In genomic region chr6:167020211-167020610, GRCh38 we compare ENCODE assay signal across 15 cellular contexts. TPM values are rescaled to one million over a fixed set of nuclear protein-coding genes. Genes with fewer than 3 reads are reported as not detected.
DNase-seq lines count a peak whose midpoint lies in the region; ATAC-seq, FAIRE-seq and TF ChIP-seq lines count a peak whose summit lies in the region.
"Had no signal": no experiment of that assay in that cellular context is flagged by ENCODE, and none has a peak within 500 bp of the region (broad histone marks: within the 10 kb centered on the region; RNA-seq: fewer than 3 reads in every experiment).

No MANE protein-coding gene starts in this region.

- no peak overlapping the region for H3K23ac ChIP-seq in neuronal stem cell (ENCODE audit: low read depth, low read length, poor library complexity)

- H2BK120ac ChIP-seq in neuronal stem cell (ENCODE audit: low read depth, low read length): no peak overlapping the region

- BruUV-seq in GM12878 (replicated peaks; lab: Mats Ljungman, UMichigan): no TSS peak

- H3K18ac ChIP-seq in neuronal stem cell (ENCODE audit: low read length): no peak overlapping the region

- SMC1A ChIA-PET in GM12878 (lab: Charles Lee; ENCODE audit: uncharacterized antibody, unreplicated experiment): interaction anchor here (0.6 to 1.8 kb wide), 4 partner anchors 9 to 219 kb away, joined by 3 to 4 read pairs (median 3); partner anchors contain the start of gene CEP43

- H3K79me1 ChIP-seq in neuronal stem cell (ENCODE audit: low read depth, low read length): peaks cover 1% of the 10 kb centered on the region

- ATAC-seq in GM18858 (IDR thresholded peaks at IDR 0.05; ENCODE audit: unreplicated experiment): peak; percentile 85
- peak; percentile 80 for ATAC-seq in GM21390 (IDR thresholded peaks at IDR 0.05; ENCODE audit: unreplicated experiment)
- ATAC-seq in HG03060 (IDR thresholded peaks at IDR 0.05; ENCODE audit: low read depth, unreplicated experiment): peak; percentile 84
- peak; percentile 93 for ATAC-seq in GM12878
- ATAC-seq: heart right ventricle had no signal

- DNase-seq in GM12878 (ENCODE audit: low read depth, low spot score): no peak
- DNase-seq in suprapubic skin (ENCODE audit: low spot score in 2 of 2): no peak
- DNase-seq in neuronal stem cell (ENCODE audit: low spot score): no peak
- DNase-seq in AG08395 (ENCODE audit: low spot score): no peak
- DNase-seq in NCI-H446 treated with DMSO at 0.1 percent for 48 hours (lab: John Stamatoyannopoulos, UW): no peak
- DNase-seq: heart right ventricle, Peyer's patch had no signal

- H3K36me3 ChIP-seq in GM12878 (ENCODE audit: control insufficient read depth in 2 of 2, insufficient read depth in 2 of 2, low read length in 1 of 2) (peaks cover 6% of the 10 kb centered on the region in 2 experiments), suprapubic skin (peaks cover 36% of the 10 kb centered on the region), neuronal stem cell (replicated peaks in 1 of 2; ENCODE audit: control insufficient read depth in 2 of 2, insufficient read depth in 2 of 2, low read length in 2 of 2) (peaks cover 20 to 93% of the 10 kb centered on the region in 2 donors)

- H3K27ac ChIP-seq in GM12878 (ENCODE audit: control insufficient read depth, insufficient read depth): no peak overlapping the region; the same call in 1 of the 2 replicates
- H3K27ac ChIP-seq in suprapubic skin: no peak overlapping the region
- H3K27ac ChIP-seq in neuronal stem cell (replicated peaks; ENCODE audit: low read length): no peak overlapping the region
- H3K27ac ChIP-seq: heart right ventricle, KMS-11, parathyroid adenoma, Peyer's patch had no signal

- intact Hi-C loops in GM12878 (cut with micrococcal nuclease; ENCODE audit: unreplicated experiment): no loop called here

- POLR2A ChIA-PET in GM12878 (lab: Charles Lee): interaction anchor here (0.8 kb wide), 1 partner anchor 46 kb away, joined by 3 read pairs; no protein-coding TSS in a partner anchor

- H4K8ac ChIP-seq in neuronal stem cell (ENCODE audit: low read depth, low read length): no peak overlapping the region

- TF ChIP-seq POLR2A in GM12878 (IDR thresholded peaks at IDR 0.05; ENCODE audit: low read depth, low read length) (no peak), suprapubic skin (IDR thresholded peaks at IDR 0.05) (no peak)

- no peak overlapping the region for H3K9ac ChIP-seq in GM12878 (ENCODE audit: control insufficient read depth, insufficient read depth, low read length)
- H3K9ac ChIP-seq in neuronal stem cell (ENCODE audit: low read depth, low read length, poor library complexity): no peak overlapping the region
- H3K9ac ChIP-seq: KMS-11, parathyroid adenoma had no signal

- TF ChIP-seq RAD21 in GM12878 (IDR thresholded peaks at IDR 0.05; ENCODE audit: insufficient read depth, low read depth, low read length): no peak

- TF ChIP-seq EP300 in GM12878 (IDR thresholded peaks at IDR 0.05; ENCODE audit: borderline replicate concordance in 1 of 2, control insufficient read depth in 1 of 2, low read depth in 2 of 2, low read length in 2 of 2): no peak
- no peak for TF ChIP-seq EP300 in suprapubic skin (IDR thresholded peaks at IDR 0.05)

- H3K9me3 ChIP-seq in GM12878 (replicated peaks; ENCODE audit: control insufficient read depth, insufficient read depth, low read length) (no peaks in the 10 kb centered on the region), suprapubic skin (no peaks in the 10 kb centered on the region), neuronal stem cell (replicated peaks in 1 of 2; ENCODE audit: control insufficient read depth in 2 of 2, insufficient read depth in 1 of 2, low read depth in 1 of 2, low read length in 2 of 2) (no peaks in the 10 kb centered on the region)
- H3K9me3 ChIP-seq: heart right ventricle, Peyer's patch had no signal

- H3K4me2 ChIP-seq in GM12878 (ENCODE audit: control insufficient read depth, insufficient read depth) (peak overlapping the region; percentile 61), neuronal stem cell (ENCODE audit: insufficient read depth, low read length, poor library complexity, severe bottlenecking) (no peak overlapping the region)
- H3K4me2 ChIP-seq: KMS-11 had no signal

- H3K27me3 ChIP-seq in GM12878 (replicated peaks in 1 of 2; ENCODE audit: control insufficient read depth in 2 of 2, insufficient read depth in 2 of 2, low read length in 1 of 2) (no peaks in the 10 kb centered on the region), suprapubic skin (no peaks in the 10 kb centered on the region), neuronal stem cell (ENCODE audit: control insufficient read depth in 3 of 3, insufficient read depth in 3 of 3, low read depth in 1 of 3, low read length in 3 of 3) (no peaks in the 10 kb centered on the region)
- H3K27me3 ChIP-seq: heart right ventricle, Peyer's patch had no signal

- no peak overlapping the region for H3K14ac ChIP-seq in neuronal stem cell (ENCODE audit: low read length)

- H3K4me1 ChIP-seq in GM12878 (ENCODE audit: control insufficient read depth, insufficient read depth, low read length) (peaks cover 8% of the 10 kb centered on the region; the same call in 1 of the 2 replicates), suprapubic skin (no peaks in the 10 kb centered on the region), neuronal stem cell (ENCODE audit: control insufficient read depth in 2 of 2, insufficient read depth in 1 of 2, low read depth in 1 of 2, low read length in 2 of 2) (no peaks in the 10 kb centered on the region)
- H3K4me1 ChIP-seq: heart right ventricle, parathyroid adenoma, Peyer's patch had no signal

- no peak overlapping the region for H4K91ac ChIP-seq in neuronal stem cell (ENCODE audit: low read depth, low read length, poor library complexity)

- H4K20me1 ChIP-seq in GM12878 (ENCODE audit: control insufficient read depth, insufficient read depth): no peaks in the 10 kb centered on the region

- no peaks in the 10 kb centered on the region for H3K79me2 ChIP-seq in GM12878 (ENCODE audit: control insufficient read depth, insufficient read depth, low read length)
- H3K79me2 ChIP-seq: parathyroid adenoma had no signal

- FAIRE-seq in GM12878 (lab: Jason Lieb, UNC): peak; percentile 78
- FAIRE-seq: astrocyte, endometrium had no signal

- RAD21 ChIA-PET in GM12878 (lab: Charles Lee; ENCODE audit: unreplicated experiment): interaction anchor here (0.7 kb wide), 1 partner anchor 30 kb away, joined by 5 read pairs; no protein-coding TSS in a partner anchor

- CTCF ChIA-PET in GM12878 (lab: Yijun Ruan, JAX): interaction anchor here (1.1 to 1.7 kb wide), 2 partner anchors 31 to 93 kb away, joined by 3 to 5 read pairs; no protein-coding TSS in a partner anchor

- no peak overlapping the region for H2BK12ac ChIP-seq in neuronal stem cell (ENCODE audit: low read length)

- no peak overlapping the region for H3K4ac ChIP-seq in neuronal stem cell (ENCODE audit: low read length)

- H2BK5ac ChIP-seq in neuronal stem cell (ENCODE audit: low read length): no peak overlapping the region

- H2AK5ac ChIP-seq in neuronal stem cell (ENCODE audit: low read depth, low read length): no peak overlapping the region

- TF ChIP-seq CTCF in GM12878 (IDR thresholded peaks at IDR 0.05 in 2 of 3, conservative IDR thresholded peaks at IDR 0.05 in 1 of 3; ENCODE audit: control insufficient read depth in 2 of 3, extremely low read depth in 1 of 3, insufficient read depth in 1 of 3, low read depth in 3 of 3, low read length in 3 of 3) (no peak), suprapubic skin (IDR thresholded peaks at IDR 0.05) (no peak)

- H2BK15ac ChIP-seq in neuronal stem cell (ENCODE audit: low read length): no peak overlapping the region

- 52% methylated on average over 3 of the region's 3 CpGs for whole genome bisulfite sequencing in GM12878 (ENCODE audit: insufficient coverage, insufficient replicate concordance, low lambda C conversion rate, missing lambda C conversion rate)
- WGBS in suprapubic skin: 93% methylated on average over 3 of the region's 3 CpGs
- no CpG with 5 or more reads among the region's 3 CpGs for whole genome bisulfite sequencing in neuronal stem cell (ENCODE audit: extremely low coverage in 2 of 2, insufficient read length in 2 of 2, insufficient replicate concordance in 1 of 2), 2 donors

- H2AFZ ChIP-seq in GM12878 (ENCODE audit: control insufficient read depth, low read depth, low read length) (no peak overlapping the region), neuronal stem cell (ENCODE audit: low read length) (no peak overlapping the region)
- H2AFZ ChIP-seq: parathyroid adenoma had no signal

- H3K4me3 ChIP-seq in GM12878 (no peak overlapping the region), suprapubic skin (no peak overlapping the region), neuronal stem cell (ENCODE audit: low read length in 2 of 2) (no peak overlapping the region)
- H3K4me3 ChIP-seq: heart right ventricle, lung, Peyer's patch had no signal

- in situ Hi-C loops in GM12878 (cut with MboI): loop anchor here (25.0 kb wide), 1 partner anchor 117 kb away; no protein-coding TSS in a partner anchor

TF ChIP-seq in GM12878, 131 proteins besides CTCF, POLR2A, EP300 and RAD21:
- TF ChIP-seq POU2F2 (IDR thresholded peaks at IDR 0.05; ENCODE audit: borderline replicate concordance, low read depth, low read length): peak; percentile 74; the same call in 1 of the 3 replicates
- TF ChIP-seq FOXM1 (IDR thresholded peaks at IDR 0.05; ENCODE audit: low read depth, low read length): no peak

RNA-seq across cellular contexts. Expression of gene CEP43, which starts 21.0 kb away (rescaled TPM):
- total RNA-seq in GM12878 (2013; cell fraction: nucleolus; rRNA removed): 100 and 101 TPM in 2 replicates
- total RNA-seq in GM12878 (2014; rRNA removed) (16.3 and 23.1 TPM in 2 replicates), GM12878 (2014; rRNA removed; fragmentation: Illumina TruSeq; extraction: Trizol) (23.4 and 25.4 TPM in 2 replicates), GM12878 (2021) (16.5 and 19.5 TPM in 2 replicates), suprapubic skin (10 to 100 TPM in 3 of 4 donors, 1 to 10 TPM in 1; 7.8 to 21.3 (median 11.2) TPM)
- 7.2 TPM for polyA plus RNA-seq in GM12878 (2011; ENCODE audit: low read depth)
- polyA plus RNA-seq in GM12878 (2011; rRNA removed) (49.9 and 77.7 TPM in 2 replicates), GM12878 (2014; fragmentation: Illumina TruSeq; extraction: Trizol) (27.3 and 33.7 TPM in 2 replicates), GM12878 (2014; fragmentation: Nextera tagmentation; extraction: Ambion mirVana) (10 to 100 TPM in 1 of 2 experiments, 1 to 10 TPM in 1; 7.7 to 11.4 TPM), GM12878 (2014; rRNA removed) (23.8 and 23.9 TPM in 2 replicates), GM12878 (2016; fragmentation: Nextera tagmentation; extraction: Ambion mirVana) (10 to 100 TPM; 41.8 to 44.2 TPM)
- 14.3 and 14.7 TPM in 2 replicates for polyA plus RNA-seq in GM12878 (2011; cell fraction: cytosol; rRNA removed)
- polyA plus RNA-seq in GM12878 (2011; cell fraction: nucleus; rRNA removed): 65.4 and 73.5 TPM in 2 replicates
- 12.1 and 15.9 TPM in 2 replicates for polyA plus RNA-seq in GM12878 (2012)
- 22.0 and 27.0 TPM in 2 replicates for polyA minus RNA-seq in GM12878 (2011; rRNA and poly(A)+ RNA removed)
- 10.0 and 11.5 TPM in 2 replicates for polyA minus RNA-seq in GM12878 (2011; cell fraction: cytosol; rRNA and poly(A)+ RNA removed)
- 25.6 and 30.8 TPM in 2 replicates for polyA minus RNA-seq in GM12878 (2011; cell fraction: nucleus; rRNA and poly(A)+ RNA removed)
- 22.8 TPM for polyA plus RNA-seq in neuronal stem cell (2013, experiment 1 of 2)
- 23.1 TPM for polyA plus RNA-seq in neuronal stem cell (2013, experiment 2 of 2)
